Comparison of ENCODE assay signal across 8 cellular contexts in the genomic region with DNA sequence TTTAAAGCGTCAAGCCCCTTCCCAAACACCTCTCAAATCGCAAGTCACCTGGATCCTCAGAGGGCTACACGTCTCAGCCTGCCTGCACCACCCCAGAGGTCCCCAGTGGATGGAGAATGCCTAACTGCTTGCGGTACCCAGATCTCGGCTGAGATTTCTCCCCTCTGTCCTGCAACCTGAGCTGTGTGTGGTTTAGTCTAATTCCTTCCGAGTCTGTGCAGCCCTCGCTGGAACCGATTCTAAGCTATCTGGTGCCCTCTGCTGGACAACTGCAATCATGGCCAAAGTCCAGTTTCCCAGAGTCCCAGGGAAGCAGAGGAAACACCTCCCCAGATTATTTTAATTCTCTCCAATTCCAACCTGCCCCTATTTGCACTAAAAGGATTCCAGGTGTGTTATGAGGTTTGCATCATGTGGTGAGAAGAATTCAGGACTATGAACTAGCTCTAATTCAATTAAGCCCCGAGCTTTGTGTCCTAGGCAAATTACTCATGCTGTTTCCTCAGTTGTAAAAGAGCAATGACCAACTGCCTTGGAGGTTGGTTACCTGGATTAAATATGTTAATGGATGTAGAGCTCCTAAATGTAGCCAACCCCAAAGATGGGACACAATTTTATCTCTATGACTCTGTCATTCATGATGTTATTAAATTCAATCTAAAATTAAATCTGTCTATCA.
A peak's percentile ranks its signal among the peaks of the same experiment; 100 is the strongest.
DNase-seq lines count a peak whose midpoint lies in the region; ATAC-seq and TF ChIP-seq lines count a peak whose summit lies in the region.

No MANE protein-coding gene starts in this region.

- WGBS in H9 (ENCODE audit: extremely low coverage, insufficient read length, low lambda C conversion rate): no CpG with 5 or more reads among the region's 9 CpGs

- H3K4me3 Mint-ChIP-seq in H9: no peak overlapping the region

- H3K56ac ChIP-seq in H9 (ENCODE audit: insufficient read length, low read depth, low read length): no peak overlapping the region

- H3K27me3 Mint-ChIP-seq in H9 (ENCODE audit: low read depth): peaks cover 5% of the 10 kb centered on the region

- no peaks in the 10 kb centered on the region for H3K23me2 ChIP-seq in H9 (ENCODE audit: insufficient read length, low read depth, low read length, poor library complexity, severe bottlenecking)

- H3K4me1 ChIP-seq in H9 (ENCODE audit: insufficient read depth, low read length): no peaks in the 10 kb centered on the region

- H3K9me3 ChIP-seq in H9 (ENCODE audit: control insufficient read depth, low read depth, low read length): no peaks in the 10 kb centered on the region

- H2BK15ac ChIP-seq in H9 (ENCODE audit: low read depth, low read length): no peak overlapping the region

- peaks cover 9 to 15% of the 10 kb centered on the region in 2 experiments for H3K4me1 Mint-ChIP-seq in H9

- no peak overlapping the region for H4K91ac ChIP-seq in H9 (ENCODE audit: insufficient read length, low read depth, low read length)

- no peak overlapping the region for H2BK120ac ChIP-seq in H9 (ENCODE audit: low read depth, low read length, poor library complexity, severe bottlenecking)

- H3K27ac ChIP-seq in H9 (ENCODE audit: insufficient read length, low read depth, low read length): no peak overlapping the region

- no peaks in the 10 kb centered on the region for H3K79me1 ChIP-seq in H9 (ENCODE audit: insufficient read depth, low read depth, low read length, poor library complexity, severe bottlenecking)

- no peaks in the 10 kb centered on the region for H3K27me3 ChIP-seq in H9 (ENCODE audit: insufficient read depth, low read length)

- no peak overlapping the region; a peak in 1 of 7 replicates for H3K27ac Mint-ChIP-seq in H9

- H3K9ac ChIP-seq in H9 (ENCODE audit: extremely low read depth, insufficient read length, low read length): no peak overlapping the region

- DNase-seq in ELF-1 (ENCODE audit: low read depth, low spot score) (peak; percentile 71), H9 (peak; percentile 75), NCI-H1092 treated with DMSO at 0.1 percent for 48 hours (lab: John Stamatoyannopoulos, UW) (peak; percentile 29), T-helper 9 cell (peak; percentile 46), astrocyte of the spinal cord (ENCODE audit: low read depth, low spot score) (peak; percentile 82), iPS DF 4.7 (ENCODE audit: extremely low read depth, low spot score) (peak; percentile 36)
- peak; percentile 38 for DNase-seq in stimulated activated CD4-positive, alpha-beta T cell treated with anti-CD3 and anti-CD28 coated beads, Interleukin-12 subunit alpha, Interleukin-12 subunit beta, amount 100 ng/mL, for 4 hours

- in situ Hi-C loops in astrocyte of the spinal cord (cut with HindIII; ENCODE audit: low sequenced_read_pairs): no loop called here

- no peak overlapping the region for H2AFZ ChIP-seq in H9 (ENCODE audit: low read length)

- no peaks in the 10 kb centered on the region for H3K36me3 Mint-ChIP-seq in H9 (ENCODE audit: insufficient read depth in 1 of 3, low read depth in 3 of 3)

- no peak overlapping the region for H3T11ph ChIP-seq in H9 (ENCODE audit: low read length)

- no peak overlapping the region for H2BK20ac ChIP-seq in H9 (ENCODE audit: low read depth, low read length, poor library complexity, severe bottlenecking)

- no peak overlapping the region for H3K23ac ChIP-seq in H9 (ENCODE audit: insufficient read length, low read depth, low read length)

- no peak overlapping the region for H2AK5ac ChIP-seq in H9 (ENCODE audit: insufficient read length, low read length)

- no peak overlapping the region for H4K8ac ChIP-seq in H9 (replicated peaks; ENCODE audit: insufficient read length, low read depth, low read length)

- no peaks in the 10 kb centered on the region for H3K9me3 Mint-ChIP-seq in H9

- ATAC-seq in HG02588 (IDR thresholded peaks at IDR 0.05; ENCODE audit: unreplicated experiment): no peak

- no peak overlapping the region for H2BK12ac ChIP-seq in H9 (ENCODE audit: insufficient read length, low read depth, low read length)

- H3K18ac ChIP-seq in H9 (ENCODE audit: insufficient read length, low read depth, low read length): no peak overlapping the region

- H4K5ac ChIP-seq in H9 (ENCODE audit: insufficient read length, low read depth, low read length): no peak overlapping the region

- H3K4ac ChIP-seq in H9 (ENCODE audit: low read depth, low read length): no peak overlapping the region

- no peak overlapping the region for H3K14ac ChIP-seq in H9 (ENCODE audit: insufficient read depth, low read length)

- H3K4me2 ChIP-seq in H9 (ENCODE audit: insufficient read depth, insufficient read length, low read length): no peak overlapping the region

- H4K20me1 ChIP-seq in H9 (ENCODE audit: control insufficient read depth, insufficient read depth, insufficient read length): no peaks in the 10 kb centered on the region

- no peak overlapping the region for H3K4me3 ChIP-seq in astrocyte of the spinal cord (ENCODE audit: low read depth, low read length)

- H2BK5ac ChIP-seq in H9 (ENCODE audit: insufficient read length, low read length): no peak overlapping the region

- no peaks in the 10 kb centered on the region for H3K79me2 ChIP-seq in H9 (ENCODE audit: insufficient read depth, low read length)

- peak; percentile 89 for TF ChIP-seq CTCF in H9 (conservative IDR thresholded peaks at IDR 0.05)
- peak; percentile 86 for TF ChIP-seq CTCF in astrocyte of the spinal cord (IDR thresholded peaks at IDR 0.05; ENCODE audit: low read depth, low read length)

Comparison
In these comparisons a context has a peak if more than half of its experiments do, and no peak if none do; other contexts are left out.
1. DNase-seq: peak in every context shown above with its lines; median percentile 82 in astrocyte of the spinal cord; 75 in H9; 71 in ELF-1; 46 in T-helper 9 cell; 38 in stimulated activated CD4-positive, alpha-beta T cell treated with anti-CD3 and anti-CD28 coated beads, Interleukin-12 subunit alpha, Interleukin-12 subunit beta, amount 100 ng/mL, for 4 hours; 36 in iPS DF 4.7; 29 in NCI-H1092 treated with DMSO at 0.1 percent for 48 hours.